2 cellular contexts compared by ENCODE assay signal in the genomic region with DNA sequence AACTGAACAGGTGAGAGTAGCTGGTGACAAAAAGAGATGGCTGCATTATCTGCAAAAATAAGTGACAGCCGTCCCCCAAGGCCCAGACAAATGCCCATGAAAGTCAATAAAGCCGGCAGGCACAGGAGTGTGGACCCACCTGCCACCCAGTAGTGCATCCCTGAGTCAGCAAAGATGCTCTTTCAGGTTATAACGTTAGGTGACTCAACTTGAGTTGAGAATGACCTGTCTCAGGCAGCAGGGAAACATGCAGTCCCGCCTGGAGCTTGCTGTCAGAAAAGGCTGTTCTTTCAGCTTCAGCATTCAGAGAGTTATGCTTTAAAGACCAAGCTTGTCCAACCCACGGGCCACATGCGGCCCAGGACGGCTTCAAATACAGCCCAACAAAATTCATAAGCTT.
A peak's percentile ranks its signal among the peaks of the same experiment; 100 is the strongest.
TF ChIP-seq lines count a peak whose summit lies in the region.

No MANE protein-coding gene starts in this region.

TF ChIP-seq in HepG2, 621 proteins besides CTCF, POLR2A, EP300 and RAD21:
- TF ChIP-seq, protein P1, sequence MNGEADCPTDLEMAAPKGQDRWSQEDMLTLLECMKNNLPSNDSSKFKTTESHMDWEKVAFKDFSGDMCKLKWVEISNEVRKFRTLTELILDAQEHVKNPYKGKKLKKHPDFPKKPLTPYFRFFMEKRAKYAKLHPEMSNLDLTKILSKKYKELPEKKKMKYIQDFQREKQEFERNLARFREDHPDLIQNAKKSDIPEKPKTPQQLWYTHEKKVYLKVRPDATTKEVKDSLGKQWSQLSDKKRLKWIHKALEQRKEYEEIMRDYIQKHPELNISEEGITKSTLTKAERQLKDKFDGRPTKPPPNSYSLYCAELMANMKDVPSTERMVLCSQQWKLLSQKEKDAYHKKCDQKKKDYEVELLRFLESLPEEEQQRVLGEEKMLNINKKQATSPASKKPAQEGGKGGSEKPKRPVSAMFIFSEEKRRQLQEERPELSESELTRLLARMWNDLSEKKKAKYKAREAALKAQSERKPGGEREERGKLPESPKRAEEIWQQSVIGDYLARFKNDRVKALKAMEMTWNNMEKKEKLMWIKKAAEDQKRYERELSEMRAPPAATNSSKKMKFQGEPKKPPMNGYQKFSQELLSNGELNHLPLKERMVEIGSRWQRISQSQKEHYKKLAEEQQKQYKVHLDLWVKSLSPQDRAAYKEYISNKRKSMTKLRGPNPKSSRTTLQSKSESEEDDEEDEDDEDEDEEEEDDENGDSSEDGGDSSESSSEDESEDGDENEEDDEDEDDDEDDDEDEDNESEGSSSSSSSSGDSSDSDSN (CRISPR knock-in tag; IDR thresholded peaks at IDR 0.05): no peak
- TF ChIP-seq MAFF (IDR thresholded peaks at IDR 0.05; ENCODE audit: low read depth, low read length): peak; percentile 41
- peak; percentile 39 to 70 for TF ChIP-seq MAFK (conservative IDR thresholded peaks at IDR 0.05 in 1 of 2, IDR thresholded peaks at IDR 0.05 in 1 of 2; ENCODE audit: low read length in 2 of 2)

TF ChIP-seq in SK-N-SH, 30 proteins besides CTCF, POLR2A, EP300 and RAD21 (continued from another document):
- no peak for TF ChIP-seq FOXJ3 (CRISPR knock-in tag; IDR thresholded peaks at IDR 0.05)
- TF ChIP-seq FOXM1 (IDR thresholded peaks at IDR 0.05; ENCODE audit: low read depth): no peak
- TF ChIP-seq, protein P2, sequence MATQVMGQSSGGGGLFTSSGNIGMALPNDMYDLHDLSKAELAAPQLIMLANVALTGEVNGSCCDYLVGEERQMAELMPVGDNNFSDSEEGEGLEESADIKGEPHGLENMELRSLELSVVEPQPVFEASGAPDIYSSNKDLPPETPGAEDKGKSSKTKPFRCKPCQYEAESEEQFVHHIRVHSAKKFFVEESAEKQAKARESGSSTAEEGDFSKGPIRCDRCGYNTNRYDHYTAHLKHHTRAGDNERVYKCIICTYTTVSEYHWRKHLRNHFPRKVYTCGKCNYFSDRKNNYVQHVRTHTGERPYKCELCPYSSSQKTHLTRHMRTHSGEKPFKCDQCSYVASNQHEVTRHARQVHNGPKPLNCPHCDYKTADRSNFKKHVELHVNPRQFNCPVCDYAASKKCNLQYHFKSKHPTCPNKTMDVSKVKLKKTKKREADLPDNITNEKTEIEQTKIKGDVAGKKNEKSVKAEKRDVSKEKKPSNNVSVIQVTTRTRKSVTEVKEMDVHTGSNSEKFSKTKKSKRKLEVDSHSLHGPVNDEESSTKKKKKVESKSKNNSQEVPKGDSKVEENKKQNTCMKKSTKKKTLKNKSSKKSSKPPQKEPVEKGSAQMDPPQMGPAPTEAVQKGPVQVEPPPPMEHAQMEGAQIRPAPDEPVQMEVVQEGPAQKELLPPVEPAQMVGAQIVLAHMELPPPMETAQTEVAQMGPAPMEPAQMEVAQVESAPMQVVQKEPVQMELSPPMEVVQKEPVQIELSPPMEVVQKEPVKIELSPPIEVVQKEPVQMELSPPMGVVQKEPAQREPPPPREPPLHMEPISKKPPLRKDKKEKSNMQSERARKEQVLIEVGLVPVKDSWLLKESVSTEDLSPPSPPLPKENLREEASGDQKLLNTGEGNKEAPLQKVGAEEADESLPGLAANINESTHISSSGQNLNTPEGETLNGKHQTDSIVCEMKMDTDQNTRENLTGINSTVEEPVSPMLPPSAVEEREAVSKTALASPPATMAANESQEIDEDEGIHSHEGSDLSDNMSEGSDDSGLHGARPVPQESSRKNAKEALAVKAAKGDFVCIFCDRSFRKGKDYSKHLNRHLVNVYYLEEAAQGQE (IDR thresholded peaks at IDR 0.05; ENCODE audit: low read depth, low read length): no peak
- TF ChIP-seq CHD2 (IDR thresholded peaks at IDR 0.05; ENCODE audit: low read length, partially characterized antibody): no peak
- no peak for TF ChIP-seq RCOR1 (IDR thresholded peaks at IDR 0.05; ENCODE audit: low read length)
- TF ChIP-seq RXRA (IDR thresholded peaks at IDR 0.05; ENCODE audit: borderline replicate concordance, low read depth): no peak
- TF ChIP-seq MEF2A (IDR thresholded peaks at IDR 0.05; ENCODE audit: borderline replicate concordance, low read depth): no peak
- no peak for TF ChIP-seq EZH2phosphoT487 (IDR thresholded peaks at IDR 0.05; ENCODE audit: borderline replicate concordance, low read depth)
- no peak for TF ChIP-seq NFIC (IDR thresholded peaks at IDR 0.05; ENCODE audit: borderline replicate concordance)
- TF ChIP-seq YY1 (IDR thresholded peaks at IDR 0.05; ENCODE audit: low read depth): no peak
- no peak for TF ChIP-seq RFX5 (IDR thresholded peaks at IDR 0.05; ENCODE audit: low read length)
- TF ChIP-seq, protein P3, sequence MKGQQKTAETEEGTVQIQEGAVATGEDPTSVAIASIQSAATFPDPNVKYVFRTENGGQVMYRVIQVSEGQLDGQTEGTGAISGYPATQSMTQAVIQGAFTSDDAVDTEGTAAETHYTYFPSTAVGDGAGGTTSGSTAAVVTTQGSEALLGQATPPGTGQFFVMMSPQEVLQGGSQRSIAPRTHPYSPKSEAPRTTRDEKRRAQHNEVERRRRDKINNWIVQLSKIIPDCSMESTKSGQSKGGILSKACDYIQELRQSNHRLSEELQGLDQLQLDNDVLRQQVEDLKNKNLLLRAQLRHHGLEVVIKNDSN (IDR thresholded peaks at IDR 0.05; ENCODE audit: borderline replicate concordance, low read depth): no peak
- TF ChIP-seq TEAD4 (IDR thresholded peaks at IDR 0.05; ENCODE audit: borderline replicate concordance, insufficient read depth): no peak
- TF ChIP-seq TCF12 (IDR thresholded peaks at IDR 0.05): no peak
